27 cellular contexts compared by ENCODE assay signal in genomic region chr7:86123476-86123875, GRCh38.
"Had no signal": no experiment of that assay in that cellular context is flagged by ENCODE, and none has a peak within 500 bp of the region (broad histone marks: within the 10 kb centered on the region; RNA-seq: fewer than 3 reads in every experiment).

No MANE protein-coding gene starts in this region.

- H3K27me3 ChIP-seq: adrenal gland, body of pancreas, esophagus squamous epithelium, gastroesophageal sphincter had no signal

- DNase-seq: activated CD4-positive, alpha-beta memory T cell treated with anti-CD3 and anti-CD28 coated beads for 36 hours; activated CD4-positive, alpha-beta T cell treated with anti-CD3 and anti-CD28 coated beads for 36 hours; activated CD4-positive, alpha-beta T cell treated with anti-CD3 and anti-CD28 coated beads, Interleukin-2, amount 10 ng/mL, durations not matched to agents 24 days and 14 days; activated CD4-positive, CD25-positive, alpha-beta regulatory T cell; activated CD4-positive, CD25-positive, alpha-beta regulatory T cell treated with anti-CD3 and anti-CD28 coated beads, Interleukin-2, amount 50 U/mL, for 72 hours; activated CD8-positive, alpha-beta memory T cell treated with anti-CD3 and anti-CD28 coated beads, Interleukin-2, amount 10 ng/mL, durations not matched to agents 7 days and 5 days; activated CD8-positive, alpha-beta memory T cell treated with anti-CD3 and anti-CD28 coated beads, Interleukin-2, amount 50 U/mL, for 4 hours; activated CD8-positive, alpha-beta T cell treated with anti-CD3 and anti-CD28 coated beads, Interleukin-2, amount 10 ng/mL, durations not matched to agents 7 days and 5 days; activated effector memory CD4-positive, alpha-beta T cell treated with anti-CD3 and anti-CD28 coated beads, Interleukin-2, amount 50 U/mL, for 16 hours; activated naive CD4-positive, alpha-beta T cell treated with anti-CD3 and anti-CD28 coated beads for 36 hours; activated naive CD8-positive, alpha-beta T cell treated with anti-CD3 and anti-CD28 coated beads for 36 hours; activated naive CD8-positive, alpha-beta T cell treated with anti-CD3 and anti-CD28 coated beads, Interleukin-2, amount 50 U/mL, for 24 hours; activated T-cell treated with anti-CD3 and anti-CD28 coated beads, Interleukin-2, amount 50 U/mL, for 1 hour; activated T-cell treated with anti-CD3 and anti-CD28 coated beads, Interleukin-2, amount 50 U/mL, for 48 hours; adrenal gland; amygdala; aorta; body of pancreas; caudate nucleus; cortex of kidney; effector CD8-positive, alpha-beta T cell; esophagus squamous epithelium; foreskin melanocyte; head of caudate nucleus; hippocampal formation had no signal

- ATAC-seq: activated CD4-positive, alpha-beta T cell treated with anti-CD3 and anti-CD28 coated beads for 36 hours; activated CD8-positive, alpha-beta memory T cell treated with anti-CD3 and anti-CD28 coated beads, Interleukin-2, amount 10 ng/mL, durations not matched to agents 7 days and 5 days; activated CD8-positive, alpha-beta T cell treated with anti-CD3 and anti-CD28 coated beads, Interleukin-2, amount 10 ng/mL, durations not matched to agents 7 days and 5 days; activated naive CD8-positive, alpha-beta T cell treated with anti-CD3 and anti-CD28 coated beads, Interleukin-2, amount 50 U/mL, for 24 hours; body of pancreas; gastroesophageal sphincter had no signal

- H3K4me1 ChIP-seq: adrenal gland, body of pancreas, esophagus squamous epithelium, gastroesophageal sphincter had no signal

- H3K9me3 ChIP-seq: adrenal gland, body of pancreas, esophagus squamous epithelium had no signal

- H3K4me3 ChIP-seq: adrenal gland, body of pancreas, esophagus squamous epithelium, gastroesophageal sphincter had no signal

- H3K27ac ChIP-seq: adrenal gland, body of pancreas, epithelial cell of prostate, esophagus squamous epithelium, gastroesophageal sphincter had no signal

- H3K36me3 ChIP-seq: adrenal gland, esophagus squamous epithelium, gastroesophageal sphincter had no signal
